In genomic region chr13:59452189-59452588, GRCh38 we compare ENCODE assay signal across 1 cellular context.
TF ChIP-seq lines count a peak whose summit lies in the region.

No MANE protein-coding gene starts in this region.

TF ChIP-seq in SK-N-SH, 30 proteins besides CTCF, POLR2A, EP300 and RAD21 (continued from another document):
- TF ChIP-seq USF2 (IDR thresholded peaks at IDR 0.05; ENCODE audit: borderline replicate concordance, low read depth, low read length) (no peak), RFX5 (IDR thresholded peaks at IDR 0.05; ENCODE audit: low read length) (no peak), SMC3 (IDR thresholded peaks at IDR 0.05; ENCODE audit: low read depth, low read length) (no peak), IRF3 (IDR thresholded peaks at IDR 0.05; ENCODE audit: low read depth, low read length) (no peak), TAF1 (IDR thresholded peaks at IDR 0.05; ENCODE audit: borderline replicate concordance, low read depth, low read length) (no peak), NFIC (IDR thresholded peaks at IDR 0.05; ENCODE audit: borderline replicate concordance) (no peak), NRF1 (IDR thresholded peaks at IDR 0.05; ENCODE audit: low read depth, low read length) (no peak), SIN3A (IDR thresholded peaks at IDR 0.05; ENCODE audit: borderline replicate concordance, low read depth, low read length) (no peak), FOXJ3 (CRISPR knock-in tag; IDR thresholded peaks at IDR 0.05) (no peak), POLR2AphosphoS5 (IDR thresholded peaks at IDR 0.05; ENCODE audit: low read depth, low read length) (no peak), RCOR1 (IDR thresholded peaks at IDR 0.05; ENCODE audit: low read length) (no peak), GATA2 (CRISPR knock-in tag; IDR thresholded peaks at IDR 0.05) (no peak)
TF ChIP-seq in SK-N-SH: peak in this region for 0.
